ENCODE assay signal across 8 cellular contexts in the genomic region with DNA sequence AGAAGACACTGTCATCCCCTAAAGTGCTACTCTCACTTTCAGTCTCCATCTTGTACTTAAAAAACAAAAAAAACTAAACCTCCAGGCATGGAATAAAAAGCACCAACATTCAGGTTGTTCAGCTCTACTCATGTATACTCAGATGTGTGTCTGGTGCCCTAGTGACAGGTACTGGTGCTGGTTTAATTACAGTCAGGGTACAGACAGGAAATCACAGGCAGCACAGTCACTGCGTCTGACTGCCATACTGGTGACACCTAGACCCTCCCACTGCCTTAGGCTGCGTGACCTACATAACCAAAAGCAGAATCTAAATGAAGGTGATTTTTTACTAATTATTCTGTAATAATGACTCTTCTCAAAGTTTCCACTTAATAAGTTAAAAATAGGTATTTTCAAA. TPM values are rescaled to one million over a fixed set of nuclear protein-coding genes. Genes with fewer than 3 reads are reported as not detected.
DNase-seq lines count a peak whose midpoint lies in the region; ATAC-seq and TF ChIP-seq lines count a peak whose summit lies in the region.

ARHGAP32 (minus strand) TSS at position 176 of the 400 bp plus-strand sequence; CDS start at position 49, 127 bp downstream.

- H3K4me1 ChIP-seq in sigmoid colon: peaks cover 0 to 12% (median 8%) of the 10 kb centered on the region in 4 donors

- 56 to 67% methylated on average over 2 of the region's 2 CpGs for whole genome bisulfite sequencing in sigmoid colon, 2 donors

- CTCF ChIA-PET in RWPE1 (lab: Yijun Ruan, JAX): interaction anchor here (1.9 kb wide), 1 partner anchor 139 kb away, joined by 4 read pairs; no protein-coding TSS in a partner anchor

- intact Hi-C loops in sigmoid colon (cut with DNase I): no loop called here

- H3K27me3 ChIP-seq in H7 (ENCODE audit: control insufficient read depth, insufficient read depth, low read length) (no peaks in the 10 kb centered on the region), sigmoid colon (no peaks in the 10 kb centered on the region)

- H3K9me3 ChIP-seq in sigmoid colon: no peaks in the 10 kb centered on the region

- TF ChIP-seq EP300 in sigmoid colon (IDR thresholded peaks at IDR 0.05): no peak

- no peak for DNase-seq in H7
- DNase-seq in RWPE1 (ENCODE audit: low spot score): peak; percentile 18
- DNase-seq in glomerular endothelial cell (ENCODE audit: extremely low read depth, low read depth, low spot score): no peak
- no peak for DNase-seq in sigmoid colon
- DNase-seq in foreskin fibroblast: no peak
- no peak for DNase-seq in AG20443 (ENCODE audit: low spot score)

- no peak for TF ChIP-seq POLR2A in sigmoid colon (IDR thresholded peaks at IDR 0.05)

- H3K36me3 ChIP-seq in H7 (replicated peaks; ENCODE audit: control insufficient read depth, insufficient read depth, low read length) (no peaks in the 10 kb centered on the region), sigmoid colon (no peaks in the 10 kb centered on the region)

- H3K4me3 ChIP-seq in H7 (ENCODE audit: insufficient read depth, low read depth, low read length) (no peak within 1 kb of the TSS), sigmoid colon (no peak within 1 kb of the TSS), foreskin fibroblast (ENCODE audit: low read depth in 1 of 2, low read length in 2 of 2) (no peak within 1 kb of the TSS)

- POLR2A ChIA-PET in RWPE1 (lab: Yijun Ruan, JAX; ENCODE audit: low non-redundant PET): no interaction called here

- H3K27ac ChIP-seq in RWPE1: no peak within 1 kb of the TSS
- no peak within 1 kb of the TSS for H3K27ac ChIP-seq in sigmoid colon

- TF ChIP-seq CTCF in RWPE1 (conservative IDR thresholded peaks at IDR 0.05; ENCODE audit: low read depth) (no peak), sigmoid colon (IDR thresholded peaks at IDR 0.05) (no peak), foreskin fibroblast (IDR thresholded peaks at IDR 0.05; ENCODE audit: low read depth, low read length) (no peak)

- ATAC-seq in HG02610 (IDR thresholded peaks at IDR 0.05; ENCODE audit: unreplicated experiment) (no peak), GM21390 (IDR thresholded peaks at IDR 0.05; ENCODE audit: unreplicated experiment) (no peak)

RNA-seq across cellular contexts. Expression of gene ARHGAP32, which starts in this region (rescaled TPM):
- 15.6 and 18.4 TPM in 2 replicates for total RNA-seq in H7 (2014; rRNA removed; shearing (Covaris generic))
- total RNA-seq in glomerular endothelial cell (8.0 and 11.7 TPM in 2 replicates), sigmoid colon (10 to 100 TPM in 3 of 4 donors, 1 to 10 TPM in 1; 9.2 to 18.1 (median 12.4) TPM)
- 10 to 100 TPM; 10.8 to 20.0 (median 12.0) TPM for polyA plus RNA-seq in sigmoid colon
